Comparison of ENCODE assay signal across 7 cellular contexts in the genomic region with DNA sequence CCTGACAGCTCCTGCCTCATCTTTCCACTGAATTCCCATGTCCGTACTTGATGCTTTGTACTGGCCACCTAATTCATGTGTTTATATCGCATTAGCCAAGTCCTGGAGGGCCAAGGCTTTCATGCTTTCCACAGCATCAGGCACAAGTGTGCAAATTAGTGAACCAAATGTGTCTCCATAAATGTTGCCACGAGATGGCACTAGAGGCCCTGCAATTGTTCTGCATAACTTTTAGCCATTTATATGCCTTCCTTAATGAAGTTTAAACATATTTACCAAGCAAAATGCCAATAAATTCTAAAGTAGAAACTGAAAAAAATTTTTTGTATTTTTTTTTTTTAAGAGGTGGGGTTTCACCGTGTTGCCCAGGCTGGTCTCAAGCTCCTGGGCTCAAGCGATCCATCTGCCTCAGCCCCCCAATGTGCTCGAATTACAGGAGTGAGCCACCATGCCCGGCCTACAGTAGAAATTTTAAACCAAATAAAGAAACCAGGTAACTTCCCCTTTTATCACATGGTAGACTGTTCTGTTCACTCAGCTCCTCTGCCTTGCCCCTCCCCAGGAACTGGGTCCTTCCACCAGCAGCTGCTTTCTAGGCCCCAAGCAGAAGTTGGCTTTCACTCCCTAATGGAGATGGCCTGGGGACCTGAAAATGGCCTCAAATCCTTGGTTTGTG.
DNase-seq lines count a peak whose midpoint lies in the region; TF ChIP-seq lines count a peak whose summit lies in the region.

No MANE protein-coding gene starts in this region.

- no peak overlapping the region for H3K4me3 ChIP-seq in astrocyte of the spinal cord (ENCODE audit: low read depth, low read length)

- DNase-seq in GM03348 (ENCODE audit: low spot score): peak; percentile 75
- DNase-seq in SKM-1 treated with dmso at 0.1 percent for 144 hours (lab: John Stamatoyannopoulos, UW; ENCODE audit: unreplicated experiment): peak; percentile 71
- peak; percentile 56 for DNase-seq in astrocyte of the spinal cord (ENCODE audit: low read depth, low spot score)
- peak; percentile 32 to 67 for DNase-seq in hippocampal formation (lab: John Stamatoyannopoulos, UW)
- peak; percentile 59 for DNase-seq in stimulated activated CD4-positive, alpha-beta T cell treated with anti-CD3 and anti-CD28 coated beads, Interleukin-15, amount 100 ng/mL, for 24 hours
- no peak for DNase-seq in amniotic stem cell (lab: John Stamatoyannopoulos, UW)

- in situ Hi-C loops in astrocyte of the spinal cord (cut with HindIII; ENCODE audit: low sequenced_read_pairs): no loop called here

- TF ChIP-seq CTCF in astrocyte of the spinal cord (IDR thresholded peaks at IDR 0.05; ENCODE audit: low read depth, low read length): peak; percentile 68

- TF ChIP-seq EP300 in Ishikawa (IDR thresholded peaks at IDR 0.05; ENCODE audit: borderline replicate concordance): no peak

- peak; percentile 75 for TF ChIP-seq RAD21 in Ishikawa (IDR thresholded peaks at IDR 0.05; ENCODE audit: low read depth)

TF ChIP-seq in Ishikawa, 13 proteins besides CTCF, POLR2A, EP300 and RAD21:
- TF ChIP-seq EGR1 (IDR thresholded peaks at IDR 0.05) (no peak), FOXM1 (IDR thresholded peaks at IDR 0.05; ENCODE audit: borderline replicate concordance, low read depth) (no peak), CEBPB (IDR thresholded peaks at IDR 0.05) (no peak), YY1 (IDR thresholded peaks at IDR 0.05; ENCODE audit: low read depth) (no peak), ZBTB7A (IDR thresholded peaks at IDR 0.05; ENCODE audit: low read depth) (no peak), TEAD4 (IDR thresholded peaks at IDR 0.05) (no peak), NFIC (IDR thresholded peaks at IDR 0.05) (no peak), CREB1 (IDR thresholded peaks at IDR 0.05; ENCODE audit: low read depth) (no peak), TAF1 (IDR thresholded peaks at IDR 0.05; ENCODE audit: low read depth) (no peak), TCF12 (IDR thresholded peaks at IDR 0.05; ENCODE audit: low read depth) (no peak)
- TF ChIP-seq, protein P1, sequence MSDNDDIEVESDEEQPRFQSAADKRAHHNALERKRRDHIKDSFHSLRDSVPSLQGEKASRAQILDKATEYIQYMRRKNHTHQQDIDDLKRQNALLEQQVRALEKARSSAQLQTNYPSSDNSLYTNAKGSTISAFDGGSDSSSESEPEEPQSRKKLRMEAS (IDR thresholded peaks at IDR 0.05): no peak
- TF ChIP-seq, protein P2, sequence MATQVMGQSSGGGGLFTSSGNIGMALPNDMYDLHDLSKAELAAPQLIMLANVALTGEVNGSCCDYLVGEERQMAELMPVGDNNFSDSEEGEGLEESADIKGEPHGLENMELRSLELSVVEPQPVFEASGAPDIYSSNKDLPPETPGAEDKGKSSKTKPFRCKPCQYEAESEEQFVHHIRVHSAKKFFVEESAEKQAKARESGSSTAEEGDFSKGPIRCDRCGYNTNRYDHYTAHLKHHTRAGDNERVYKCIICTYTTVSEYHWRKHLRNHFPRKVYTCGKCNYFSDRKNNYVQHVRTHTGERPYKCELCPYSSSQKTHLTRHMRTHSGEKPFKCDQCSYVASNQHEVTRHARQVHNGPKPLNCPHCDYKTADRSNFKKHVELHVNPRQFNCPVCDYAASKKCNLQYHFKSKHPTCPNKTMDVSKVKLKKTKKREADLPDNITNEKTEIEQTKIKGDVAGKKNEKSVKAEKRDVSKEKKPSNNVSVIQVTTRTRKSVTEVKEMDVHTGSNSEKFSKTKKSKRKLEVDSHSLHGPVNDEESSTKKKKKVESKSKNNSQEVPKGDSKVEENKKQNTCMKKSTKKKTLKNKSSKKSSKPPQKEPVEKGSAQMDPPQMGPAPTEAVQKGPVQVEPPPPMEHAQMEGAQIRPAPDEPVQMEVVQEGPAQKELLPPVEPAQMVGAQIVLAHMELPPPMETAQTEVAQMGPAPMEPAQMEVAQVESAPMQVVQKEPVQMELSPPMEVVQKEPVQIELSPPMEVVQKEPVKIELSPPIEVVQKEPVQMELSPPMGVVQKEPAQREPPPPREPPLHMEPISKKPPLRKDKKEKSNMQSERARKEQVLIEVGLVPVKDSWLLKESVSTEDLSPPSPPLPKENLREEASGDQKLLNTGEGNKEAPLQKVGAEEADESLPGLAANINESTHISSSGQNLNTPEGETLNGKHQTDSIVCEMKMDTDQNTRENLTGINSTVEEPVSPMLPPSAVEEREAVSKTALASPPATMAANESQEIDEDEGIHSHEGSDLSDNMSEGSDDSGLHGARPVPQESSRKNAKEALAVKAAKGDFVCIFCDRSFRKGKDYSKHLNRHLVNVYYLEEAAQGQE (IDR thresholded peaks at IDR 0.05; ENCODE audit: low read depth): no peak
- TF ChIP-seq, protein P3, sequence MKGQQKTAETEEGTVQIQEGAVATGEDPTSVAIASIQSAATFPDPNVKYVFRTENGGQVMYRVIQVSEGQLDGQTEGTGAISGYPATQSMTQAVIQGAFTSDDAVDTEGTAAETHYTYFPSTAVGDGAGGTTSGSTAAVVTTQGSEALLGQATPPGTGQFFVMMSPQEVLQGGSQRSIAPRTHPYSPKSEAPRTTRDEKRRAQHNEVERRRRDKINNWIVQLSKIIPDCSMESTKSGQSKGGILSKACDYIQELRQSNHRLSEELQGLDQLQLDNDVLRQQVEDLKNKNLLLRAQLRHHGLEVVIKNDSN (IDR thresholded peaks at IDR 0.05): no peak
